Comparison of ENCODE assay signal across 9 cellular contexts in genomic region chr4:19224820-19225219, GRCh38.
A peak's percentile ranks its signal among the peaks of the same experiment; 100 is the strongest.
DNase-seq lines count a peak whose midpoint lies in the region; TF ChIP-seq lines count a peak whose summit lies in the region.
"Had no signal": no experiment of that assay in that cellular context is flagged by ENCODE, and none has a peak within 500 bp of the region (broad histone marks: within the 10 kb centered on the region; RNA-seq: fewer than 3 reads in every experiment).

No MANE protein-coding gene starts in this region.

- H3K9me3 Mint-ChIP-seq in nephron progenitor cell = no peaks in the 10 kb centered on the region
- H3K9me3 Mint-ChIP-seq: stimulated activated naive CD8-positive, alpha-beta T cell treated with anti-CD3 and anti-CD28 coated beads, Interleukin-15, Interleukin-2, amounts not matched to agents 100 ng/mL and 50 ng/mL, for 24 hours had no signal

- H3K36me3 ChIP-seq in breast epithelium = no peaks in the 10 kb centered on the region

- no peaks in the 10 kb centered on the region for H3K4me1 Mint-ChIP-seq in nephron progenitor cell

- intact Hi-C loops in breast epithelium (cut with DNase I; ENCODE audit: low total_unique reads) (loop anchor here (5.0 kb wide), 1 partner anchor 1477 kb away; the partner anchor contains the start of gene PACRGL), lower leg skin (cut with DNase I; ENCODE audit: low total_unique reads) (no loop called here)

- no peaks in the 10 kb centered on the region for H3K9me3 ChIP-seq in breast epithelium

- no peaks in the 10 kb centered on the region for H3K36me3 Mint-ChIP-seq in nephron progenitor cell (ENCODE audit: low read depth)

- H3K27me3 ChIP-seq in breast epithelium = no peaks in the 10 kb centered on the region

- WGBS in lower leg skin, 2 donors = 6 to 12% methylated on average over 2 of the region's 2 CpGs

- H3K4me3 ChIP-seq in breast epithelium = no peak overlapping the region
- no peak overlapping the region for H3K4me3 ChIP-seq in lower leg skin (ENCODE audit: low read depth, poor library complexity, severe bottlenecking)

- DNase-seq in GM13977 (ENCODE audit: low spot score) = peak; percentile 9
- peak; percentile 54 to 67 for DNase-seq in NCI-H2081 (lab: John Stamatoyannopoulos, UW)
- no peak for DNase-seq in breast epithelium (ENCODE audit: low spot score in 2 of 2)
- no peak for DNase-seq in nephron progenitor cell
- no peak for DNase-seq in activated effector memory CD4-positive, alpha-beta T cell treated with anti-CD3 and anti-CD28 coated beads, Interleukin-2, amount 50 U/mL, for 16 hours
- no peak for DNase-seq in lower leg skin (ENCODE audit: low spot score in 2 of 2)
- no peak for DNase-seq in cortex of kidney (lab: John Stamatoyannopoulos, UW)
- DNase-seq in activated gamma-delta T cell treated with Interleukin-2 at 50 U/mL for 16 hours = no peak

- H3K27ac ChIP-seq in breast epithelium = no peak overlapping the region

- TF ChIP-seq CTCF in GM13977 (IDR thresholded peaks at IDR 0.05; ENCODE audit: extremely low read depth, insufficient read depth, missing control alignments) (peak; percentile 39), breast epithelium (IDR thresholded peaks at IDR 0.05) (peak; percentile 20 to 40 (median 24)), nephron progenitor cell (IDR thresholded peaks at IDR 0.05) (peak; percentile 50), lower leg skin (IDR thresholded peaks at IDR 0.05) (no peak)

- H3K27me3 Mint-ChIP-seq in nephron progenitor cell (ENCODE audit: low read depth, poor library complexity) = no peaks in the 10 kb centered on the region
- H3K27me3 Mint-ChIP-seq: stimulated activated naive CD8-positive, alpha-beta T cell treated with anti-CD3 and anti-CD28 coated beads, Interleukin-15, Interleukin-2, amounts not matched to agents 100 ng/mL and 50 ng/mL, for 24 hours had no signal

- H3K4me1 ChIP-seq in breast epithelium = no peaks in the 10 kb centered on the region

- H3K27ac Mint-ChIP-seq in nephron progenitor cell = no peak overlapping the region
- H3K27ac Mint-ChIP-seq: stimulated activated naive CD8-positive, alpha-beta T cell treated with anti-CD3 and anti-CD28 coated beads, Interleukin-15, Interleukin-2, amounts not matched to agents 100 ng/mL and 50 ng/mL, for 24 hours had no signal

- TF ChIP-seq POLR2A in breast epithelium (IDR thresholded peaks at IDR 0.05) (no peak), lower leg skin (IDR thresholded peaks at IDR 0.05) (no peak)

- H3K4me3 Mint-ChIP-seq in nephron progenitor cell = no peak overlapping the region
- H3K4me3 Mint-ChIP-seq: stimulated activated naive CD8-positive, alpha-beta T cell treated with anti-CD3 and anti-CD28 coated beads, Interleukin-15, Interleukin-2, amounts not matched to agents 100 ng/mL and 50 ng/mL, for 24 hours had no signal

- in situ Hi-C loops in GM13977 (cut with MboI; ENCODE audit: low pct_unique_long_range_greater_than_20kb, low sequenced_read_pairs, unreplicated experiment) = no loop called here

Comparison
In these comparisons a context has a peak if more than half of its experiments do, and no peak if none do; other contexts are left out.
1. DNase-seq: peak in GM13977 (single experiment) and NCI-H2081 (2 of 2); none in breast epithelium (0 of 2), nephron progenitor cell (single experiment), activated effector memory CD4-positive, alpha-beta T cell treated with anti-CD3 and anti-CD28 coated beads, Interleukin-2, amount 50 U/mL, for 16 hours (single experiment), lower leg skin (0 of 2), cortex of kidney (single experiment) and activated gamma-delta T cell treated with Interleukin-2 at 50 U/mL for 16 hours (single experiment).
2. CTCF ChIP-seq: peak in GM13977 (single experiment), breast epithelium (3 of 3) and nephron progenitor cell (single experiment); none in lower leg skin (0 of 3).